Comparison of ENCODE assay signal across 17 cellular contexts in genomic region chr11:116694017-116694725, GRCh38.
"Had no signal": no experiment of that assay in that cellular context is flagged by ENCODE, and none has a peak within 500 bp of the region (broad histone marks: within the 10 kb centered on the region; RNA-seq: fewer than 3 reads in every experiment).

No MANE protein-coding gene starts in this region.

- H3K9me3 Mint-ChIP-seq: activated CD4-positive, alpha-beta T cell treated with anti-CD3 and anti-CD28 coated beads, Interleukin-2, amount 10 ng/mL, durations not matched to agents 7 days and 5 days; naive thymus-derived CD4-positive, alpha-beta T cell; neural progenitor cell had no signal

- H3K27me3 ChIP-seq: cardiac muscle cell, gastrocnemius medialis, neural progenitor cell, thyroid gland had no signal

- ATAC-seq: gastrocnemius medialis had no signal

- H3K9me3 ChIP-seq: gastrocnemius medialis, left ventricle myocardium inferior, spleen, thyroid gland had no signal

- H3K4me1 Mint-ChIP-seq: neural progenitor cell had no signal

- DNase-seq: activated CD4-positive, alpha-beta T cell treated with anti-CD3 and anti-CD28 coated beads, Interleukin-2, amount 10 ng/mL, durations not matched to agents 7 days and 5 days; activated CD4-positive, CD25-positive, alpha-beta regulatory T cell; erythroblast; gastrocnemius medialis; kidney; left ventricle myocardium inferior; mesenchymal stem cell; naive thymus-derived CD4-positive, alpha-beta T cell; stimulated activated CD8-positive, alpha-beta memory T cell treated with anti-CD3 and anti-CD28 coated beads, Interleukin-4, amount 100 ng/mL, for 48 hours; stimulated activated naive CD4-positive, alpha-beta T cell; T1000; thyroid gland had no signal

- H3K36me3 Mint-ChIP-seq: activated naive CD8-positive, alpha-beta T cell; naive thymus-derived CD4-positive, alpha-beta T cell; neural progenitor cell had no signal

- H3K4me3 ChIP-seq: cardiac muscle cell, gastrocnemius medialis, left ventricle myocardium inferior, neural progenitor cell, spleen, thyroid gland had no signal

- H3K36me3 ChIP-seq: cardiac muscle cell, gastrocnemius medialis, left ventricle myocardium inferior, neural progenitor cell, spleen, thyroid gland had no signal

- H3K27ac Mint-ChIP-seq: activated CD4-positive, alpha-beta T cell treated with anti-CD3 and anti-CD28 coated beads, Interleukin-2, amount 10 ng/mL, durations not matched to agents 7 days and 5 days; activated naive CD8-positive, alpha-beta T cell; naive thymus-derived CD4-positive, alpha-beta T cell; neural progenitor cell had no signal

- H3K4me1 ChIP-seq: gastrocnemius medialis, left ventricle myocardium inferior, parathyroid adenoma, thyroid gland had no signal

- H3K4me2 ChIP-seq: neural progenitor cell had no signal

- H3K4me3 Mint-ChIP-seq: activated CD4-positive, alpha-beta T cell treated with anti-CD3 and anti-CD28 coated beads, Interleukin-2, amount 10 ng/mL, durations not matched to agents 7 days and 5 days; activated naive CD8-positive, alpha-beta T cell; naive thymus-derived CD4-positive, alpha-beta T cell; neural progenitor cell had no signal

- H3K79me2 ChIP-seq: parathyroid adenoma had no signal

- H3K27ac ChIP-seq: cardiac muscle cell, gastrocnemius medialis, left ventricle myocardium inferior, neural progenitor cell, parathyroid adenoma, spleen, thyroid gland had no signal

- H3K9ac ChIP-seq: neural progenitor cell, parathyroid adenoma had no signal

- H2AFZ ChIP-seq: neural progenitor cell, parathyroid adenoma had no signal

- H3K27me3 Mint-ChIP-seq: activated CD4-positive, alpha-beta T cell treated with anti-CD3 and anti-CD28 coated beads, Interleukin-2, amount 10 ng/mL, durations not matched to agents 7 days and 5 days; activated naive CD8-positive, alpha-beta T cell had no signal
